Comparison of ENCODE assay signal across 24 cellular contexts in the genomic region with DNA sequence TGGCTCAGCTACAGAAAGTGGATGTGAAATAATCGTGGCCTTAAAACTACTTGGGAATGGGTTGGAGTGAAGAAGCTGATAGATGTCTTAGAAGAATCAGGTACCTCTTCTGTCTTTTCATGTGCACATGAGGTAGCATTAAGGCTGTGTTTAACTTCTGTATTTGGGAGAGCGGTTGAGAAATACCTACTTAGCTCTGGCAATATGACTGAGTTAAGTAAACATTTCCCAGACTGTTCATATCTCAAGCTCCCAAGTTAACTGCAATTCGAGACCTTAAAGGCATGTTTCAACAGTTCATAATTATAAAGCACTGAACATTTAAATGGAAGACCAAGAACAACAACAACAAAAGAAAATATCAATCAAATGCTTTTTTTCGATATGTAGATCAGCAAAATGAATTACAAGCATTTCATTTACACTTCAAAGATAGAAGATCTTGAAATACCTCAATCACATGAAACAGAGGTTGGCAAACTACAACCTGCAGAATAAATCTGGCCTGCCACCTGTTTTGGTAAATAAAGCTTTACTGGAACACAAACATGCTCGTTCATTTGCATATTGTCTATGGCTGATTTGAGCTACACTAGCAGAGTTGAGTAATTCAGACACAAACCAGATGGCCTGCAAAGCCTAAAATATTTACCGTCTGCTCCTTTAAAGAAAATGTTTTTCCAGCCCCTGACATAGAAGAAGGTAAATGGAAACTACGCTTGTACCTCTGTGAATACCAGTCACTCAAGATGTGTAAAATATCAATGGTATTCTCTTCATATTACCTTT.
DNase-seq lines count a peak whose midpoint lies in the region; ATAC-seq and TF ChIP-seq lines count a peak whose summit lies in the region.
"Had no signal": no experiment of that assay in that cellular context is flagged by ENCODE, and none has a peak within 500 bp of the region (broad histone marks: within the 10 kb centered on the region; RNA-seq: fewer than 3 reads in every experiment).

No MANE protein-coding gene starts in this region.

- no peak for TF ChIP-seq CTCF in GM23338 (conservative IDR thresholded peaks at IDR 0.05; ENCODE audit: low read depth in 2 of 2)
- no peak for TF ChIP-seq CTCF in foreskin fibroblast (IDR thresholded peaks at IDR 0.05; ENCODE audit: low read depth, low read length)
- no peak for TF ChIP-seq CTCF in tibial nerve (IDR thresholded peaks at IDR 0.05)

- H3K4me1 Mint-ChIP-seq in GM23338 = peaks cover 3% of the 10 kb centered on the region; the same call in 1 of the 3 replicates

- no peaks in the 10 kb centered on the region for H3K9me2 ChIP-seq in GM23338 (ENCODE audit: insufficient read depth)

- no peaks in the 10 kb centered on the region for H3K79me2 ChIP-seq in GM23338 (replicated peaks; ENCODE audit: insufficient read depth)

- no peak overlapping the region for H3K27ac ChIP-seq in GM23338 (ENCODE audit: low read depth)
- peak overlapping the region; percentile 68 for H3K27ac ChIP-seq in rectal smooth muscle tissue (ENCODE audit: low read depth, low read length)
- no peak overlapping the region for H3K27ac ChIP-seq in tibial nerve
- H3K27ac ChIP-seq: heart right ventricle, RWPE1 had no signal

- no peak for ATAC-seq in GM23338
- ATAC-seq in activated CD4-positive, CD25-positive, alpha-beta regulatory T cell treated with anti-CD3 and anti-CD28 coated beads, Interleukin-2, amount 50 U/mL, for 24 hours = no peak
- ATAC-seq in HG03442 (IDR thresholded peaks at IDR 0.05; ENCODE audit: unreplicated experiment) = no peak
- ATAC-seq: CD8-positive, alpha-beta T cell; heart right ventricle; naive thymus-derived CD4-positive, alpha-beta T cell had no signal

- no peaks in the 10 kb centered on the region for H3F3A ChIP-seq in GM23338 (replicated peaks; ENCODE audit: low read depth)

- WGBS in tibial nerve, 2 donors = 71 to 78% methylated on average over 7 of the region's 7 CpGs

- H3K4me1 ChIP-seq in GM23338 (ENCODE audit: insufficient read depth) = no peaks in the 10 kb centered on the region
- H3K4me1 ChIP-seq in rectal smooth muscle tissue (ENCODE audit: control insufficient read depth, insufficient read depth, low read length) = peaks cover 32% of the 10 kb centered on the region
- no peaks in the 10 kb centered on the region for H3K4me1 ChIP-seq in tibial nerve
- H3K4me1 ChIP-seq: heart right ventricle had no signal

- H3K36me3 ChIP-seq in GM23338 (ENCODE audit: insufficient read depth) (no peaks in the 10 kb centered on the region), rectal smooth muscle tissue (ENCODE audit: control insufficient read depth, insufficient read depth, low read length) (no peaks in the 10 kb centered on the region), tibial nerve (no peaks in the 10 kb centered on the region)
- H3K36me3 ChIP-seq: heart right ventricle had no signal

- H3K9me3 ChIP-seq in tibial nerve = peaks cover 0 to 7% (median under 1%) of the 10 kb centered on the region in 4 donors

- H3K9me3 Mint-ChIP-seq in GM23338 = peaks cover 20% of the 10 kb centered on the region

- no peaks in the 10 kb centered on the region for H3K27me3 ChIP-seq in GM23338 (ENCODE audit: insufficient read depth)
- no peaks in the 10 kb centered on the region for H3K27me3 ChIP-seq in rectal smooth muscle tissue (ENCODE audit: control insufficient read depth, insufficient read depth, low read length)
- no peaks in the 10 kb centered on the region for H3K27me3 ChIP-seq in tibial nerve

- no peak overlapping the region for H3K9ac ChIP-seq in rectal smooth muscle tissue (ENCODE audit: low read length)

- TF ChIP-seq POLR2A in tibial nerve (IDR thresholded peaks at IDR 0.05) = no peak

- no peaks in the 10 kb centered on the region for H3K27me3 Mint-ChIP-seq in GM23338 (ENCODE audit: insufficient read depth, low read depth, poor library complexity)
- H3K27me3 Mint-ChIP-seq: activated naive CD8-positive, alpha-beta T cell; dendritic cell treated with granulocyte-macrophage colony-stimulating factor and Interleukin-4, amounts not matched to agents 40 ng/mL and 50 ng/mL, for 4 days had no signal

- peak overlapping the region; percentile 66; the same call in 1 of the 2 replicates for H2AFZ ChIP-seq in GM23338

- no peak overlapping the region for H3K27ac Mint-ChIP-seq in GM23338
- H3K27ac Mint-ChIP-seq: activated naive CD8-positive, alpha-beta T cell; activated T-helper 1 cell treated with anti-CD3 and anti-CD28 coated beads, Interleukin-12 subunit alpha, Interleukin-12 subunit beta, Interleukin-2, Interleukin-4 antibody, amounts not matched to agents 30 ng/mL and 10 ng/mL and 1 ng/mL, durations not matched to agents 14 hours and 24 hours and 36 hours; CD8-positive, alpha-beta T cell; dendritic cell treated with granulocyte-macrophage colony-stimulating factor and Interleukin-4, amounts not matched to agents 40 ng/mL and 50 ng/mL, for 4 days; naive thymus-derived CD4-positive, alpha-beta T cell had no signal

- no peak for TF ChIP-seq EP300 in tibial nerve (IDR thresholded peaks at IDR 0.05)

- H3K4me3 Mint-ChIP-seq in GM23338 = no peak overlapping the region
- H3K4me3 Mint-ChIP-seq: activated naive CD8-positive, alpha-beta T cell; activated T-helper 1 cell treated with anti-CD3 and anti-CD28 coated beads, Interleukin-12 subunit alpha, Interleukin-12 subunit beta, Interleukin-2, Interleukin-4 antibody, amounts not matched to agents 30 ng/mL and 10 ng/mL and 1 ng/mL, durations not matched to agents 14 hours and 24 hours and 36 hours; CD8-positive, alpha-beta T cell; dendritic cell treated with granulocyte-macrophage colony-stimulating factor and Interleukin-4, amounts not matched to agents 40 ng/mL and 50 ng/mL, for 4 days; naive thymus-derived CD4-positive, alpha-beta T cell had no signal

- no peak for DNase-seq in GM23338 (ENCODE audit: low spot score)
- peak; percentile 2 for DNase-seq in astrocyte of the hippocampus (ENCODE audit: low read depth, low spot score)
- DNase-seq in foreskin fibroblast = peak; percentile 4 to 39
- DNase-seq in tibial nerve (ENCODE audit: low spot score in 2 of 2) = no peak
- no peak for DNase-seq in NCI-H2227 treated with DMSO at 0.1 percent for 48 hours (lab: John Stamatoyannopoulos, UW)
- DNase-seq: activated CD4-positive, CD25-positive, alpha-beta regulatory T cell treated with anti-CD3 and anti-CD28 coated beads, Interleukin-2, amount 50 U/mL, for 72 hours; activated CD8-positive, alpha-beta memory T cell treated with anti-CD3 and anti-CD28 coated beads for 24 hours; CD8-positive, alpha-beta T cell; heart right ventricle; KBM-7; naive thymus-derived CD4-positive, alpha-beta T cell; NCI-H1048; NCI-H2081 treated with DMSO at 0.1 percent for 48 hours; NCI-H524; small intestine; stimulated activated CD4-positive, alpha-beta T cell treated with anti-CD3 and anti-CD28 coated beads, Interleukin-4, amount 100 ng/mL, for 1 hour; T1000 had no signal

- H4K20me1 ChIP-seq in GM23338 (replicated peaks; ENCODE audit: insufficient read depth) = no peaks in the 10 kb centered on the region

- peaks cover 10% of the 10 kb centered on the region for H3K36me3 Mint-ChIP-seq in GM23338 (ENCODE audit: low read depth)
- H3K36me3 Mint-ChIP-seq: activated naive CD8-positive, alpha-beta T cell; CD8-positive, alpha-beta T cell; naive thymus-derived CD4-positive, alpha-beta T cell had no signal

- H3K4me3 ChIP-seq in GM23338 = no peak overlapping the region
- no peak overlapping the region for H3K4me3 ChIP-seq in foreskin fibroblast (ENCODE audit: low read depth in 1 of 2, low read length in 2 of 2)
- no peak overlapping the region for H3K4me3 ChIP-seq in rectal smooth muscle tissue (ENCODE audit: low read length)
- no peak overlapping the region for H3K4me3 ChIP-seq in tibial nerve
- H3K4me3 ChIP-seq: heart right ventricle had no signal

- no peak overlapping the region for H3K4me2 ChIP-seq in GM23338

Comparison
In these comparisons a context has a peak if more than half of its experiments do, and no peak if none do; other contexts are left out.
1. DNase-seq: peak in astrocyte of the hippocampus (single experiment) and foreskin fibroblast (2 of 2); none in GM23338 (single experiment), tibial nerve (0 of 2) and NCI-H2227 treated with DMSO at 0.1 percent for 48 hours (single experiment).